ENCODE assay signal across 19 cellular contexts in the genomic region with DNA sequence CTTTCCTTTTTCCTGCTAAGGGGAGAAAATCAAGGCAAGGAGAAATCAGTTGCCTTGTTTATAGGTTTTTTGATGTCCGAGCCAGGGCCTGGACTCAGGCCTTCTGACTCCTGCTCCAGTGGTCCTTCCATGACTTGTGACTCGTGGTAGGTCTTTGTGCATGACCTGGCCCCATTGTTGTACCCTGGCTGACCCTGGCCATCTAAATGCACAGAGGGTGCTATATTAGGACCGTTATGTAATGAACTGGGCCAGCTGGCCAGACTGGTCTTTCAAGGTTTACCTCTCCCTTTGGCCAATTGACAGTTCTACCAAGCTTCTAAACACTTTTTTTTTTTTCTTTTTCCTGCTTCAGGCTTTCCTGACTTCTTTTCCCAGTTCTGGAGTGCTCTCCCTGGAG.
A peak's percentile ranks its signal among the peaks of the same experiment; 100 is the strongest.
DNase-seq lines count a peak whose midpoint lies in the region; ATAC-seq and TF ChIP-seq lines count a peak whose summit lies in the region.
"Had no signal": no experiment of that assay in that cellular context is flagged by ENCODE, and none has a peak within 500 bp of the region (broad histone marks: within the 10 kb centered on the region; RNA-seq: fewer than 3 reads in every experiment).

No MANE protein-coding gene starts in this region.

- intact Hi-C loops in left colon (cut with DNase I, micrococcal nuclease) (no loop called here), gastrocnemius medialis (cut with DNase I; ENCODE audit: low total_unique reads) (no loop called here)

- peaks cover 76% of the 10 kb centered on the region for H3K79me2 ChIP-seq in MM.1S (ENCODE audit: low read length)

- H3K27ac ChIP-seq in MM.1S (ENCODE audit: low read length), result peak overlapping the region; percentile 98; the same call in 1 of the 2 replicates
- peak overlapping the region; percentile 15 to 79 (median 66) for H3K27ac ChIP-seq in gastrocnemius medialis
- H3K27ac ChIP-seq: coronary artery had no signal

- no peak overlapping the region for H3K9ac ChIP-seq in MM.1S (ENCODE audit: low read length)
- H3K9ac ChIP-seq: SK-N-SH had no signal

- ATAC-seq in left colon (peak; percentile 61), gastrocnemius medialis (peak; percentile 64 to 80)
- ATAC-seq in activated CD4-positive, CD25-positive, alpha-beta regulatory T cell treated with anti-CD3 and anti-CD28 coated beads, Interleukin-2, amount 50 U/mL, for 24 hours, result no peak
- ATAC-seq: stimulated activated naive CD8-positive, alpha-beta T cell treated with anti-CD3 and anti-CD28 coated beads, Interleukin-15, Interleukin-2, amounts not matched to agents 100 U/mL and 50 U/mL, for 24 hours had no signal

- H3F3A ChIP-seq in MM.1S (ENCODE audit: insufficient read depth, low read length), result peaks cover 37% of the 10 kb centered on the region

- no peaks in the 10 kb centered on the region for H3K9me3 ChIP-seq in MM.1S (replicated peaks; ENCODE audit: insufficient read depth, low read length)
- no peaks in the 10 kb centered on the region for H3K9me3 ChIP-seq in gastrocnemius medialis
- H3K9me3 ChIP-seq: SK-N-SH had no signal

- TF ChIP-seq CTCF in MM.1S (IDR thresholded peaks at IDR 0.05; ENCODE audit: low read length) (no peak), gastrocnemius medialis (IDR thresholded peaks at IDR 0.05 in 4 of 5, conservative IDR thresholded peaks at IDR 0.05 in 1 of 5) (no peak)

- DNase-seq in DMS53 treated with DMSO at 0.1 percent for 48 hours (lab: John Stamatoyannopoulos, UW; ENCODE audit: unreplicated experiment), result peak; percentile 79
- DNase-seq in MM.1S, result no peak
- DNase-seq in left colon, result peak in 1 of 2 donors; percentile 37
- DNase-seq in gastrocnemius medialis, result peak in 1 of 2 donors; percentile 76
- DNase-seq in NCI-H2029 treated with DMSO at 0.1 percent for 48 hours (lab: John Stamatoyannopoulos, UW), result no peak
- no peak for DNase-seq in NCI-H2081 treated with DMSO at 0.1 percent for 48 hours (lab: John Stamatoyannopoulos, UW)
- no peak for DNase-seq in activated gamma-delta T cell (lab: John Stamatoyannopoulos, UW)
- DNase-seq: activated CD8-positive, alpha-beta memory T cell treated with anti-CD3 and anti-CD28 coated beads for 24 hours; activated effector memory CD4-positive, alpha-beta T cell treated with anti-CD3 and anti-CD28 coated beads, Interleukin-2, amount 50 U/mL, for 16 hours; anterior cingulate cortex; glutamatergic neuron; Kasumi-1; NCI-H1694; NCI-H524; SK-N-SH; stimulated activated CD4-positive, alpha-beta T cell treated with anti-CD3 and anti-CD28 coated beads, Interleukin-12 subunit alpha, Interleukin-12 subunit beta, amount 100 ng/mL, for 4 hours; stimulated activated naive CD8-positive, alpha-beta T cell treated with anti-CD3 and anti-CD28 coated beads, Interleukin-15, Interleukin-2, amounts not matched to agents 100 U/mL and 50 U/mL, for 24 hours had no signal

- H2AFZ ChIP-seq in MM.1S (ENCODE audit: low read length), result no peak overlapping the region

- no peak overlapping the region for H3K4me3 ChIP-seq in MM.1S (ENCODE audit: low read length)
- no peak overlapping the region for H3K4me3 ChIP-seq in gastrocnemius medialis
- H3K4me3 ChIP-seq: coronary artery had no signal

- no peaks in the 10 kb centered on the region for H4K20me1 ChIP-seq in MM.1S (ENCODE audit: insufficient read depth, low read length)

- no peaks in the 10 kb centered on the region for H3K9me2 ChIP-seq in MM.1S (replicated peaks; ENCODE audit: insufficient read depth, low read length)
- H3K9me2 ChIP-seq: SK-N-SH had no signal

- H3K4me1 ChIP-seq in MM.1S (ENCODE audit: low read length) (peaks cover 59% of the 10 kb centered on the region), gastrocnemius medialis (peaks cover 59 to 67% of the 10 kb centered on the region in 2 donors)

- H3K27me3 ChIP-seq in MM.1S (replicated peaks; ENCODE audit: insufficient read depth, low read length), result no peaks in the 10 kb centered on the region
- H3K27me3 ChIP-seq in gastrocnemius medialis, result no peaks in the 10 kb centered on the region

- in situ Hi-C loops in gastrocnemius medialis (cut with MboI; ENCODE audit: low sequenced_read_pairs in 4 of 4), result no loop called here

- H3K36me3 ChIP-seq in MM.1S (replicated peaks; ENCODE audit: insufficient read depth, low read length), result no peaks in the 10 kb centered on the region
- no peaks in the 10 kb centered on the region for H3K36me3 ChIP-seq in gastrocnemius medialis

- no peak overlapping the region for H3K4me2 ChIP-seq in MM.1S (ENCODE audit: low read depth, low read length)
- H3K4me2 ChIP-seq: SK-N-SH had no signal

- no peak for TF ChIP-seq POLR2A in gastrocnemius medialis (IDR thresholded peaks at IDR 0.05)

Comparison
In these comparisons a context has a peak if more than half of its experiments do, and no peak if none do; other contexts are left out.
1. ATAC-seq: peak in left colon (single experiment) and gastrocnemius medialis (2 of 2); none in activated CD4-positive, CD25-positive, alpha-beta regulatory T cell treated with anti-CD3 and anti-CD28 coated beads, Interleukin-2, amount 50 U/mL, for 24 hours (0 of 2).